In the genomic region with DNA sequence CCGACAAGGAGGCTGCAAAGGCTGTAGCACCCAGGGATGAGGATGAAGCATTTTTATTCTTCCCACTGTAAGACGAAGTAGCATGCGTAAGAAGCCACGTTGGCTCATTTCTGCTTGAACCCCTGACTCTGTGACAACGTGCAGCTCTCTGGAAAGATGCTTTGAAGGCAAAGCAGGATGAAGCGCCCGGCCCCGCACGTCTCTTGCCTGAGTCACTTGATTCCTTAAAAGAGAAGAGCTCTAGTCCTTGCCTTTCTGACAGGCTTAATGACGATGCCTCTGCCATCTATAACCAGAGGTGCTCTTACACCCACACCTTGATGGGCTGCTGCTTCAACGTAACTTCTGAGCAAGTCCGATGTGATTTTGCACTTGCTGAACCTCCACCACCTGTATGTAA, we compare ENCODE assay signal across 1 cellular context.
TF ChIP-seq lines count a peak whose summit lies in the region.

No MANE protein-coding gene starts in this region.

TF ChIP-seq in H1, 55 proteins besides CTCF, POLR2A, EP300 and RAD21 (continued from another document):
- TF ChIP-seq USF2 (IDR thresholded peaks at IDR 0.05; ENCODE audit: low read length) (no peak), TAF7 (optimal IDR thresholded peaks at IDR 0.05; ENCODE audit: borderline replicate concordance, low read depth, low read length) (no peak), CHD7 (IDR thresholded peaks at IDR 0.05; ENCODE audit: insufficient replicate concordance, low read length) (no peak), POU5F1 (IDR thresholded peaks at IDR 0.05; ENCODE audit: low read depth, low read length) (no peak), RNF2 (IDR thresholded peaks at IDR 0.05; ENCODE audit: borderline replicate concordance, low read depth, low read length, missing control alignments, poor library complexity, severe bottlenecking) (no peak), MAFK (IDR thresholded peaks at IDR 0.05; ENCODE audit: low read depth, low read length) (no peak), YY1 (IDR thresholded peaks at IDR 0.05; ENCODE audit: low read depth, low read length) (no peak), SIX5 (IDR thresholded peaks at IDR 0.05; ENCODE audit: low read depth, low read length) (no peak), HDAC6 (IDR thresholded peaks at IDR 0.05; ENCODE audit: low read depth, low read length) (no peak)
TF ChIP-seq in H1: peak in this region for 0.
